In genomic region chr6:110999634-111000270, GRCh38 we compare ENCODE assay signal across 9 cellular contexts. TPM values are rescaled to one million over a fixed set of nuclear protein-coding genes. Genes with fewer than 3 reads are reported as not detected.
DNase-seq lines count a peak whose midpoint lies in the region; ATAC-seq and TF ChIP-seq lines count a peak whose summit lies in the region.
"Had no signal": no experiment of that assay in that cellular context is flagged by ENCODE, and none has a peak within 500 bp of the region (broad histone marks: within the 10 kb centered on the region; RNA-seq: fewer than 3 reads in every experiment).

No MANE protein-coding gene starts in this region.

- no peak overlapping the region for H3K4me2 ChIP-seq in Karpas-422 (ENCODE audit: low read depth, low read length, poor library complexity, severe bottlenecking)
- H3K4me2 ChIP-seq in mesenchymal stem cell (ENCODE audit: low read length, poor library complexity, severe bottlenecking): no peak overlapping the region

- H3K9me2 ChIP-seq in Karpas-422 (replicated peaks; ENCODE audit: insufficient read depth, low read length): no peaks in the 10 kb centered on the region

- no peak overlapping the region for H3K27ac ChIP-seq in Karpas-422 (ENCODE audit: low read length)
- H3K27ac ChIP-seq in mesenchymal stem cell (ENCODE audit: low read length, poor library complexity, severe bottlenecking): no peak overlapping the region

- H3K18ac ChIP-seq in mesenchymal stem cell (ENCODE audit: low read depth in 1 of 2, low read length in 2 of 2): no peak overlapping the region

- no peak overlapping the region for H2BK15ac ChIP-seq in mesenchymal stem cell (ENCODE audit: low read depth, poor library complexity, severe bottlenecking)

- H4K91ac ChIP-seq in mesenchymal stem cell (ENCODE audit: low read length): no peak overlapping the region

- no peak overlapping the region for H3K4ac ChIP-seq in mesenchymal stem cell (ENCODE audit: low read depth in 1 of 2, low read length in 2 of 2)

- no peaks in the 10 kb centered on the region for H3K4me1 ChIP-seq in Caco-2
- H3K4me1 ChIP-seq in Karpas-422 (ENCODE audit: low read length): no peaks in the 10 kb centered on the region
- peaks cover 2% of the 10 kb centered on the region for H3K4me1 ChIP-seq in mesenchymal stem cell (ENCODE audit: control insufficient read depth, insufficient read depth, low read depth, low read length)

- no peak overlapping the region for H3K27ac Mint-ChIP-seq in Caco-2 (ENCODE audit: unreplicated experiment)

- H2AK5ac ChIP-seq in mesenchymal stem cell (ENCODE audit: low read length, severe bottlenecking): no peak overlapping the region

- H2AFZ ChIP-seq in Karpas-422 (ENCODE audit: low read length): no peak overlapping the region
- no peak overlapping the region for H2AFZ ChIP-seq in mesenchymal stem cell (ENCODE audit: low read depth, low read length)

- H2BK5ac ChIP-seq in mesenchymal stem cell (ENCODE audit: low read depth, low read length, poor library complexity, severe bottlenecking): no peak overlapping the region

- H3K79me2 ChIP-seq in Karpas-422 (ENCODE audit: low read length): peaks cover 39% of the 10 kb centered on the region

- no peaks in the 10 kb centered on the region for H3K9me3 Mint-ChIP-seq in Caco-2 (ENCODE audit: unreplicated experiment)
- H3K9me3 Mint-ChIP-seq: activated naive CD8-positive, alpha-beta T cell treated with anti-CD3 and anti-CD28 coated beads for 36 hours had no signal

- peaks cover 70% of the 10 kb centered on the region for H3K36me3 Mint-ChIP-seq in Caco-2 (ENCODE audit: insufficient read depth, unreplicated experiment)

- H3K9me3 ChIP-seq in Caco-2 (no peaks in the 10 kb centered on the region), Karpas-422 (ENCODE audit: low read length) (no peaks in the 10 kb centered on the region), mesenchymal stem cell (ENCODE audit: control insufficient read depth, low read length) (no peaks in the 10 kb centered on the region)

- H3K4me3 Mint-ChIP-seq in Caco-2 (ENCODE audit: unreplicated experiment): no peak overlapping the region
- H3K4me3 Mint-ChIP-seq: activated naive CD8-positive, alpha-beta T cell treated with anti-CD3 and anti-CD28 coated beads for 36 hours had no signal

- H3K4me1 Mint-ChIP-seq in Caco-2 (ENCODE audit: low read depth, unreplicated experiment): no peaks in the 10 kb centered on the region

- H3K9ac ChIP-seq in Karpas-422 (ENCODE audit: low read length) (no peak overlapping the region), mesenchymal stem cell (ENCODE audit: low read length) (no peak overlapping the region)

- no peak overlapping the region for H2BK12ac ChIP-seq in mesenchymal stem cell (ENCODE audit: low read length in 2 of 2)

- no peak overlapping the region for H3K14ac ChIP-seq in mesenchymal stem cell (ENCODE audit: low read length in 2 of 2)

- no peak overlapping the region for H3K4me3 ChIP-seq in Caco-2 (ENCODE audit: low read depth, low read length)
- no peak overlapping the region for H3K4me3 ChIP-seq in Karpas-422 (ENCODE audit: low read length)
- H3K4me3 ChIP-seq in mesenchymal stem cell (ENCODE audit: insufficient read depth in 1 of 2, low read depth in 1 of 2, low read length in 2 of 2): no peak overlapping the region

- H3K23ac ChIP-seq in mesenchymal stem cell (ENCODE audit: low read length in 2 of 2): no peak overlapping the region

- TF ChIP-seq CTCF in Caco-2 (IDR thresholded peaks at IDR 0.05; ENCODE audit: insufficient read depth in 1 of 2, low read depth in 1 of 2, low read length in 1 of 2, severe bottlenecking in 1 of 2, unreplicated experiment in 1 of 2): peak; percentile 24 to 31

- no peaks in the 10 kb centered on the region for H4K20me1 ChIP-seq in Karpas-422 (ENCODE audit: insufficient read depth, low read depth, low read length)

- no peaks in the 10 kb centered on the region for H3K27me3 Mint-ChIP-seq in Caco-2 (ENCODE audit: insufficient read depth, unreplicated experiment)
- H3K27me3 Mint-ChIP-seq: activated naive CD8-positive, alpha-beta T cell treated with anti-CD3 and anti-CD28 coated beads for 36 hours had no signal

- peaks cover 2% of the 10 kb centered on the region for H3K36me3 ChIP-seq in Caco-2 (ENCODE audit: control insufficient read depth, insufficient read depth, low read length)
- peaks cover 52% of the 10 kb centered on the region for H3K36me3 ChIP-seq in Karpas-422 (ENCODE audit: insufficient read depth, low read length)
- peaks cover 49 to 87% of the 10 kb centered on the region in 2 experiments for H3K36me3 ChIP-seq in mesenchymal stem cell (ENCODE audit: control insufficient read depth in 1 of 2, insufficient read depth in 2 of 2, low read depth in 1 of 2, low read length in 2 of 2)

- CTCF ChIA-PET in Caco-2 (lab: Charles Lee): no interaction called here

- no TSS peak for BruUV-seq in Caco-2 (replicated peaks; lab: Mats Ljungman, UMichigan)

- DNase-seq in Caco-2: no peak
- peak; percentile 60 for DNase-seq in Karpas-422
- DNase-seq in T47D (ENCODE audit: low read depth in 1 of 2, low spot score in 1 of 2): peak; percentile 9 to 29
- peak; percentile 56 for DNase-seq in mesenchymal stem cell
- DNase-seq in islet precursor cell: no peak
- DNase-seq in NK-92 treated with Interleukin-12 subunit alpha and Interleukin-12 subunit beta, amount 100 ng/mL, for 24 hours (lab: John Stamatoyannopoulos, UW): no peak
- no peak for DNase-seq in MV-4-11 (lab: John Stamatoyannopoulos, UW)
- DNase-seq: activated naive CD8-positive, alpha-beta T cell treated with anti-CD3 and anti-CD28 coated beads for 36 hours had no signal

- H4K8ac ChIP-seq in mesenchymal stem cell (ENCODE audit: low read length): no peak overlapping the region

- no peak for ATAC-seq in GM18511 (IDR thresholded peaks at IDR 0.05; ENCODE audit: unreplicated experiment)

- 50% methylated on average over 1 of the region's 2 CpGs for WGBS in mesenchymal stem cell

- POLR2A ChIA-PET in Caco-2 (lab: Charles Lee): no interaction called here

- in situ Hi-C loops in T47D (cut with HindIII; ENCODE audit: low pct_unique_long_range_greater_than_20kb, low sequenced_read_pairs): no loop called here

- no peaks in the 10 kb centered on the region for H3K27me3 ChIP-seq in Caco-2 (replicated peaks; ENCODE audit: control insufficient read depth, insufficient read depth, low read length)
- no peaks in the 10 kb centered on the region for H3K27me3 ChIP-seq in Karpas-422 (ENCODE audit: low read length)
- no peaks in the 10 kb centered on the region for H3K27me3 ChIP-seq in mesenchymal stem cell (ENCODE audit: control insufficient read depth in 1 of 2, insufficient read depth in 1 of 2, low read length in 2 of 2)

- peaks cover 20% of the 10 kb centered on the region for H3K79me1 ChIP-seq in mesenchymal stem cell (replicated peaks; ENCODE audit: low read length, poor library complexity, severe bottlenecking)

- H2BK120ac ChIP-seq in mesenchymal stem cell (ENCODE audit: low read depth, low read length): no peak overlapping the region

- intact Hi-C loops in Caco-2 (cut with micrococcal nuclease; ENCODE audit: unreplicated experiment): loop anchor here (1.0 kb wide), 2 partner anchors 317 to 471 kb away; no protein-coding TSS in a partner anchor

RNA-seq across cellular contexts. Expression of gene RPF2, which starts 17.9 kb away (rescaled TPM):
- total RNA-seq in Caco-2 (2022): 41.4 and 42.9 TPM in 2 replicates
- 26.8 and 55.5 TPM in 2 replicates for total RNA-seq in Karpas-422 (2014; rRNA removed; shearing (Covaris generic); ENCODE audit: low replicate concordance)
- 40.4 TPM for polyA plus RNA-seq in mesenchymal stem cell (2013, experiment 1 of 2)
- polyA plus RNA-seq in mesenchymal stem cell (2013, experiment 2 of 2): 40.6 TPM

RNA-seq across cellular contexts. Expression of gene GTF3C6, which starts 41.2 kb away (rescaled TPM):
- total RNA-seq in Caco-2 (2022): 109 and 114 TPM in 2 replicates
- total RNA-seq in Karpas-422 (2014; rRNA removed; shearing (Covaris generic); ENCODE audit: low replicate concordance): 30.4 and 39.7 TPM in 2 replicates
- polyA plus RNA-seq in mesenchymal stem cell (2013, experiment 1 of 2): 113 TPM
- 116 TPM for polyA plus RNA-seq in mesenchymal stem cell (2013, experiment 2 of 2)

Comparison
In these comparisons a context has a peak if more than half of its experiments do, and no peak if none do; other contexts are left out.
1. DNase-seq: peak in Karpas-422 (single experiment), T47D (2 of 2) and mesenchymal stem cell (single experiment); none in Caco-2 (0 of 2), islet precursor cell (single experiment), NK-92 treated with Interleukin-12 subunit alpha and Interleukin-12 subunit beta, amount 100 ng/mL, for 24 hours (single experiment) and MV-4-11 (single experiment).